In genomic region chr2:217331577-217332139, GRCh38 we compare ENCODE assay signal across 9 cellular contexts.
DNase-seq lines count a peak whose midpoint lies in the region; ATAC-seq and TF ChIP-seq lines count a peak whose summit lies in the region.
"Had no signal": no experiment of that assay in that cellular context is flagged by ENCODE, and none has a peak within 500 bp of the region (broad histone marks: within the 10 kb centered on the region; RNA-seq: fewer than 3 reads in every experiment).

No MANE protein-coding gene starts in this region.

- no peak for TF ChIP-seq CTCF in mammary epithelial cell (conservative IDR thresholded peaks at IDR 0.05 in 1 of 2, IDR thresholded peaks at IDR 0.05 in 1 of 2; ENCODE audit: extremely low read depth in 1 of 2, insufficient read depth in 1 of 2, low read depth in 1 of 2, low read length in 2 of 2)
- no peak for TF ChIP-seq CTCF in suprapubic skin (IDR thresholded peaks at IDR 0.05)

- peak; percentile 48 for DNase-seq in HS-5 (ENCODE audit: low read depth)
- DNase-seq in mammary epithelial cell = peak; percentile 69
- DNase-seq in kidney tubule cell (ENCODE audit: low spot score) = peak; percentile 94
- DNase-seq in suprapubic skin (ENCODE audit: low spot score in 2 of 2) = no peak
- no peak for DNase-seq in activated CD8-positive, alpha-beta memory T cell treated with anti-CD3 and anti-CD28 coated beads for 24 hours
- DNase-seq in NCI-H1930 (lab: John Stamatoyannopoulos, UW) = no peak
- no peak for DNase-seq in UCSD-AML1 (lab: John Stamatoyannopoulos, UW; ENCODE audit: unreplicated experiment)
- DNase-seq: activated CD8-positive, alpha-beta memory T cell treated with anti-CD3 and anti-CD28 coated beads, Interleukin-2, amount 10 ng/mL, durations not matched to agents 7 days and 5 days had no signal

- peak overlapping the region; percentile 28 for H2AFZ ChIP-seq in mammary epithelial cell (ENCODE audit: low read depth, low read length)

- intact Hi-C loops in mammary epithelial cell (cut with micrococcal nuclease) = no loop called here

- TF ChIP-seq EP300 in suprapubic skin (IDR thresholded peaks at IDR 0.05) = no peak

- H3K4me3 ChIP-seq in mammary epithelial cell (replicated peaks in 1 of 3; ENCODE audit: insufficient read depth in 1 of 3, low read depth in 2 of 3, low read length in 3 of 3) (no peak overlapping the region), suprapubic skin (no peak overlapping the region)

- H3K27me3 ChIP-seq in mammary epithelial cell (ENCODE audit: insufficient read depth, low read length) = no peaks in the 10 kb centered on the region
- H3K27me3 ChIP-seq in suprapubic skin = no peaks in the 10 kb centered on the region

- H3K36me3 ChIP-seq in mammary epithelial cell (ENCODE audit: insufficient read depth, low read length) (no peaks in the 10 kb centered on the region), suprapubic skin (no peaks in the 10 kb centered on the region)

- H3K9me3 ChIP-seq in mammary epithelial cell (replicated peaks; ENCODE audit: insufficient read depth, low read length) (no peaks in the 10 kb centered on the region), suprapubic skin (no peaks in the 10 kb centered on the region)

- H3K27ac ChIP-seq in mammary epithelial cell (ENCODE audit: insufficient read depth, low read depth, low read length) (no peak overlapping the region), suprapubic skin (peak overlapping the region; percentile 18)

- H3K9ac ChIP-seq in mammary epithelial cell (ENCODE audit: insufficient read depth, low read length) = no peak overlapping the region

- H4K20me1 ChIP-seq in mammary epithelial cell (ENCODE audit: insufficient read depth, low read length) = no peaks in the 10 kb centered on the region

- ATAC-seq in GM18858 (IDR thresholded peaks at IDR 0.05; ENCODE audit: unreplicated experiment) = no peak
- ATAC-seq: activated CD8-positive, alpha-beta memory T cell treated with anti-CD3 and anti-CD28 coated beads, Interleukin-2, amount 10 ng/mL, durations not matched to agents 7 days and 5 days had no signal

- CTCF ChIA-PET in mammary epithelial cell (lab: Charles Lee; ENCODE audit: low non-redundant PET) = interaction anchor here (0.6 kb wide), 2 partner anchors 102 to 421 kb away, joined by 3 to 4 read pairs; no protein-coding TSS in a partner anchor

- no peaks in the 10 kb centered on the region for H3K79me2 ChIP-seq in mammary epithelial cell (ENCODE audit: insufficient read depth, low read length)

- dilution Hi-C loops in mammary epithelial cell (cut with HindIII; ENCODE audit: low sequenced_read_pairs) = no loop called here

- peak overlapping the region; percentile 34 for H3K4me2 ChIP-seq in mammary epithelial cell (ENCODE audit: insufficient read depth, low read depth, low read length)

- H3K4me1 ChIP-seq in mammary epithelial cell (ENCODE audit: insufficient read depth, low read length) = peaks cover 32% of the 10 kb centered on the region
- peaks cover 8% of the 10 kb centered on the region for H3K4me1 ChIP-seq in suprapubic skin

- BruUV-seq in mammary epithelial cell (replicated peaks; lab: Mats Ljungman, UMichigan) = no TSS peak

- in situ Hi-C loops in mammary epithelial cell (cut with MboI; ENCODE audit: low sequenced_read_pairs in 2 of 2) = loop anchor here in 1 of 2 donors (25.0 kb wide), 1 partner anchor 381 kb away; no protein-coding TSS in a partner anchor

- no peak for TF ChIP-seq POLR2A in suprapubic skin (IDR thresholded peaks at IDR 0.05)

- 30% methylated on average over 1 of the region's 1 CpG for WGBS in mammary epithelial cell (ENCODE audit: low coverage, missing lambda C conversion rate)
- WGBS in suprapubic skin = 59% methylated on average over 1 of the region's 1 CpG

Comparison
In these comparisons a context has a peak if more than half of its experiments do, and no peak if none do; other contexts are left out.
1. DNase-seq: peak in HS-5 (single experiment), mammary epithelial cell (single experiment) and kidney tubule cell (single experiment); none in suprapubic skin (0 of 2), activated CD8-positive, alpha-beta memory T cell treated with anti-CD3 and anti-CD28 coated beads for 24 hours (single experiment), NCI-H1930 (0 of 2) and UCSD-AML1 (single experiment).